ENCODE assay signal across 8 cellular contexts in genomic region chr2:143034292-143035074, GRCh38.
A peak's percentile ranks its signal among the peaks of the same experiment; 100 is the strongest.
DNase-seq lines count a peak whose midpoint lies in the region; ATAC-seq, FAIRE-seq and TF ChIP-seq lines count a peak whose summit lies in the region.

No MANE protein-coding gene starts in this region.

- no peaks in the 10 kb centered on the region for H3K79me2 ChIP-seq in OCI-LY3 (ENCODE audit: low read length)

- peaks cover 15% of the 10 kb centered on the region for H3K4me1 ChIP-seq in OCI-LY3 (ENCODE audit: low read length)
- no peaks in the 10 kb centered on the region for H3K4me1 ChIP-seq in uterus

- H3K27ac ChIP-seq in OCI-LY3 (ENCODE audit: low read length) (no peak overlapping the region), uterus (no peak overlapping the region)

- TF ChIP-seq POLR2A in uterus (IDR thresholded peaks at IDR 0.05): no peak

- TF ChIP-seq CTCF in OCI-LY3 (IDR thresholded peaks at IDR 0.05; ENCODE audit: low read depth, low read length): peak; percentile 99
- peak; percentile 98 for TF ChIP-seq CTCF in fibroblast of mammary gland (conservative IDR thresholded peaks at IDR 0.05; ENCODE audit: control insufficient read depth, insufficient read depth, low read depth, low read length)
- peak; percentile 88 to 99 (median 92) for TF ChIP-seq CTCF in uterus (IDR thresholded peaks at IDR 0.05)

- intact Hi-C loops in uterus (cut with DNase I; ENCODE audit: low total_unique reads): no loop called here

- peak; percentile 82 for ATAC-seq in GM21825 (IDR thresholded peaks at IDR 0.05; ENCODE audit: unreplicated experiment)

- H3K9ac ChIP-seq in OCI-LY3 (ENCODE audit: low read length): no peak overlapping the region

- FAIRE-seq in G401.6 (lab: Jason Lieb, UNC): peak; percentile 99

- DNase-seq in KG1 (lab: John Stamatoyannopoulos, UW) (peak; percentile 77), activated T-cell treated with anti-CD3 and anti-CD28 coated beads for 24 hours (ENCODE audit: low read depth) (peak; percentile 49), fibroblast of mammary gland (ENCODE audit: low read depth) (peak; percentile 81), non-pigmented ciliary epithelial cell (ENCODE audit: low read depth) (peak; percentile 40), uterus (peak; percentile 30 to 33)

- no peaks in the 10 kb centered on the region for H3K9me3 ChIP-seq in OCI-LY3 (ENCODE audit: insufficient read depth, low read length)
- H3K9me3 ChIP-seq in uterus: no peaks in the 10 kb centered on the region

- H3K4me3 ChIP-seq in OCI-LY3 (ENCODE audit: low read length): no peak overlapping the region
- no peak overlapping the region for H3K4me3 ChIP-seq in fibroblast of mammary gland (ENCODE audit: control insufficient read depth, low read depth, low read length)
- no peak overlapping the region for H3K4me3 ChIP-seq in uterus

- H3K36me3 ChIP-seq in OCI-LY3 (replicated peaks; ENCODE audit: low read depth, low read length): no peaks in the 10 kb centered on the region
- H3K36me3 ChIP-seq in uterus: no peaks in the 10 kb centered on the region

- H3K27me3 ChIP-seq in OCI-LY3 (ENCODE audit: low read depth, low read length): no peaks in the 10 kb centered on the region
- no peaks in the 10 kb centered on the region for H3K27me3 ChIP-seq in uterus

- H4K20me1 ChIP-seq in OCI-LY3 (ENCODE audit: insufficient read depth, low read length): no peaks in the 10 kb centered on the region

- 0 out of 2 replicates have a peak overlapping the region, but pooled peaks have one; percentile 5 for H3K4me2 ChIP-seq in OCI-LY3 (ENCODE audit: low read length)

- H2AFZ ChIP-seq in OCI-LY3 (ENCODE audit: low read depth, low read length): no peak overlapping the region
